ENCODE assay signal across 8 cellular contexts in the genomic region with DNA sequence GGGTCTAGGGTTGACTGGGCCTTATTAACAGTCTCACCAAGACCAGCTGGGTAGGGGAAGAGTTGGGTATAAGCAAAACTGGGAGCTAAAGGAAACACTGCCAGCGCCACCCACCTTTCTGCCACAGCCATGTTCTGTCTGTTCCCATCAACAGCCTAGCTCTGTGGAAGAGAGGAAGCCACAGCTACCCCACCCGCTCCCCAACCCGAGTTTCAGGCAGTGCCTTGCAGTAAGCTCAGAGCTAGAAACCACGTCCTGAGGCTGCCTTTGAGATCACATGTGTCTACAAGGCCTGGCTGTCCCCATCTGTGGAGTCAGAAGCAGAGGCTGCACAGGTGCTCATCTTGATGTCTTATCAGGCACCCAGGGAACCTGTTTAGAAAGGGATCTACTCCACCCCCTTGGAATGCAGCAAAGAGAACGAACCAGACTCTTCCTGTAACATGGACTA. TPM values are rescaled to one million over a fixed set of nuclear protein-coding genes. Genes with fewer than 3 reads are reported as not detected.
DNase-seq lines count a peak whose midpoint lies in the region; ATAC-seq and TF ChIP-seq lines count a peak whose summit lies in the region.

No MANE protein-coding gene starts in this region.

- H3K4me3 Mint-ChIP-seq in activated T-helper 17 cell treated with anti-CD3 and anti-CD28 coated beads, Interleukin-2, amount 50 U/mL, for 72 hours, result no peak overlapping the region

- peaks cover 23% of the 10 kb centered on the region for H3K4me1 Mint-ChIP-seq in activated T-helper 17 cell treated with anti-CD3 and anti-CD28 coated beads, Interleukin-2, amount 50 U/mL, for 72 hours

- H3K36me3 ChIP-seq in KOPT-K1 (ENCODE audit: insufficient read depth, low read length) (peaks cover 89% of the 10 kb centered on the region), right lobe of liver (peaks cover 7 to 46% (median 26%) of the 10 kb centered on the region in 4 donors), SJCRH30 (peaks cover 52% of the 10 kb centered on the region)

- H3K9me3 Mint-ChIP-seq in activated T-helper 17 cell treated with anti-CD3 and anti-CD28 coated beads, Interleukin-2, amount 50 U/mL, for 72 hours, result no peaks in the 10 kb centered on the region

- intact Hi-C loops in right lobe of liver (cut with DNase I), result no loop called here

- H3K27ac Mint-ChIP-seq in activated T-helper 17 cell treated with anti-CD3 and anti-CD28 coated beads, Interleukin-2, amount 50 U/mL, for 72 hours, result peak overlapping the region; percentile 61

- H3K9me3 ChIP-seq in KOPT-K1 (ENCODE audit: insufficient read depth, low read length, poor library complexity, severe bottlenecking), result no peaks in the 10 kb centered on the region
- no peaks in the 10 kb centered on the region for H3K9me3 ChIP-seq in right lobe of liver
- no peaks in the 10 kb centered on the region for H3K9me3 ChIP-seq in SJCRH30 (replicated peaks)

- no peak overlapping the region for H3K4me3 ChIP-seq in right lobe of liver
- H3K4me3 ChIP-seq in SJCRH30, result no peak overlapping the region

- whole genome bisulfite sequencing in right lobe of liver (ENCODE audit: insufficient coverage, low coverage, low lambda C conversion rate, missing lambda C conversion rate), result 36% methylated on average over 4 of the region's 5 CpGs

- H3K27me3 ChIP-seq in right lobe of liver (no peaks in the 10 kb centered on the region), SJCRH30 (no peaks in the 10 kb centered on the region; the same call in 1 of the 2 replicates)

- TF ChIP-seq CTCF in 22Rv1 (IDR thresholded peaks at IDR 0.05) (no peak), right lobe of liver (IDR thresholded peaks at IDR 0.05) (no peak)

- H3K36me3 Mint-ChIP-seq in activated T-helper 17 cell treated with anti-CD3 and anti-CD28 coated beads, Interleukin-2, amount 50 U/mL, for 72 hours (ENCODE audit: low read depth), result peaks cover 72% of the 10 kb centered on the region

- H3K27me3 Mint-ChIP-seq in activated T-helper 17 cell treated with anti-CD3 and anti-CD28 coated beads, Interleukin-2, amount 50 U/mL, for 72 hours, result no peaks in the 10 kb centered on the region

- DNase-seq in right lobe of liver, result no peak
- no peak for DNase-seq in NCI-H2107 (lab: John Stamatoyannopoulos, UW)
- no peak for DNase-seq in dermis blood vessel endothelial cell
- DNase-seq in SJCRH30, result no peak

- TF ChIP-seq POLR2A in right lobe of liver (IDR thresholded peaks at IDR 0.05), result no peak

- H3K4me1 ChIP-seq in right lobe of liver (peaks cover 0 to 14% (median 0%) of the 10 kb centered on the region in 4 donors), SJCRH30 (no peaks in the 10 kb centered on the region)

- peak overlapping the region; percentile 32; the same call in 1 of the 2 replicates for H3K27ac ChIP-seq in 22Rv1
- peak overlapping the region; percentile 58 for H3K27ac ChIP-seq in KOPT-K1 (ENCODE audit: low read depth, low read length, poor library complexity, severe bottlenecking)
- no peak overlapping the region for H3K27ac ChIP-seq in right lobe of liver
- no peak overlapping the region for H3K27ac ChIP-seq in SJCRH30

- peak; percentile 64 for ATAC-seq in activated T-helper 17 cell treated with anti-CD3 and anti-CD28 coated beads, Interleukin-2, amount 50 U/mL, for 72 hours (replicated peaks)
- ATAC-seq in right lobe of liver (peak in 3 of 4 donors; percentile 4 to 12 (median 5)), GM21737 (IDR thresholded peaks at IDR 0.05; ENCODE audit: unreplicated experiment) (no peak)

RNA-seq across cellular contexts. Expression of a gene that starts 15.3 kb away (rescaled TPM):
- total RNA-seq in activated T-helper 17 cell treated with anti-CD3 and anti-CD28 coated beads, Interleukin-2, amount 50 U/mL, for 72 hours, result 100 to 1,000 TPM; 761 to 957 TPM
- total RNA-seq in right lobe of liver (100 to 1,000 TPM; 140 to 305 (median 219) TPM), dermis blood vessel endothelial cell (656 and 803 TPM in 2 replicates)
- total RNA-seq in SJCRH30 (2014; rRNA removed; shearing (Covaris generic)), result 828 and 1,009 TPM in 2 replicates

RNA-seq across cellular contexts. Expression of a gene that starts 57.8 kb away (rescaled TPM):
- 10 to 100 TPM; 39.1 to 41.5 TPM for total RNA-seq in activated T-helper 17 cell treated with anti-CD3 and anti-CD28 coated beads, Interleukin-2, amount 50 U/mL, for 72 hours
- total RNA-seq in right lobe of liver (10 to 100 TPM; 17.6 to 24.2 (median 19.5) TPM), dermis blood vessel endothelial cell (65.9 and 67.8 TPM in 2 replicates)
- 24.8 and 25.7 TPM in 2 replicates for total RNA-seq in SJCRH30 (2014; rRNA removed; shearing (Covaris generic))

Comparison
In these comparisons a context has a peak if more than half of its experiments do, and no peak if none do; other contexts are left out.
1. H3K27ac ChIP-seq: peak in 22Rv1 (single experiment) and KOPT-K1 (single experiment); none in right lobe of liver (0 of 3) and SJCRH30 (single experiment).